ENCODE assay signal across 12 cellular contexts in genomic region chr9:16794871-16795639, GRCh38.
A peak's percentile ranks its signal among the peaks of the same experiment; 100 is the strongest.
DNase-seq lines count a peak whose midpoint lies in the region; ATAC-seq and TF ChIP-seq lines count a peak whose summit lies in the region.
"Had no signal": no experiment of that assay in that cellular context is flagged by ENCODE, and none has a peak within 500 bp of the region (broad histone marks: within the 10 kb centered on the region; RNA-seq: fewer than 3 reads in every experiment).

No MANE protein-coding gene starts in this region.

- H3K27ac ChIP-seq in GM23248 (peak overlapping the region; percentile 89), hepatocyte (peak overlapping the region; percentile 76), skeletal muscle tissue (ENCODE audit: low read depth, low read length) (peak overlapping the region; percentile 60)
- H3K27ac ChIP-seq: RWPE1 had no signal

- H3K27me3 ChIP-seq in GM23248 (replicated peaks; ENCODE audit: insufficient read depth) (no peaks in the 10 kb centered on the region), hepatocyte (no peaks in the 10 kb centered on the region), skeletal muscle tissue (ENCODE audit: control insufficient read depth in 3 of 3, insufficient read depth in 3 of 3, low read length in 3 of 3) (no peaks in the 10 kb centered on the region), BE2C (no peaks in the 10 kb centered on the region)

- no peaks in the 10 kb centered on the region for H3K9me2 ChIP-seq in GM23248 (ENCODE audit: insufficient read depth)
- H3K9me2 ChIP-seq in hepatocyte (replicated peaks; ENCODE audit: insufficient read depth): no peaks in the 10 kb centered on the region

- H3K4me1 ChIP-seq in GM23248 (ENCODE audit: insufficient read depth) (peaks cover 30% of the 10 kb centered on the region), hepatocyte (ENCODE audit: insufficient read depth) (peaks cover 6% of the 10 kb centered on the region), skeletal muscle tissue (ENCODE audit: control insufficient read depth in 3 of 3, insufficient read depth in 3 of 3, low read length in 3 of 3) (peaks cover 0 to 4% (median 0%) of the 10 kb centered on the region in 3 donors), BE2C (no peaks in the 10 kb centered on the region)

- in situ Hi-C loops in GM23248 (cut with MboI): no loop called here

- peak overlapping the region; percentile 57 for H3K4me2 ChIP-seq in GM23248 (ENCODE audit: unreplicated experiment)
- H3K4me2 ChIP-seq in hepatocyte: no peak overlapping the region

- no peaks in the 10 kb centered on the region for H4K20me1 ChIP-seq in GM23248 (ENCODE audit: insufficient read depth)
- H4K20me1 ChIP-seq in hepatocyte (ENCODE audit: insufficient read depth, poor library complexity, severe bottlenecking): no peaks in the 10 kb centered on the region

- 2% methylated on average over 9 of the region's 9 CpGs for WGBS in GM23248 (ENCODE audit: low coverage in 1 of 2, low lambda C conversion rate in 2 of 2, missing lambda C conversion rate in 2 of 2), 2 experiments
- WGBS in hepatocyte (ENCODE audit: low lambda C conversion rate, missing lambda C conversion rate): 55% methylated on average over 9 of the region's 9 CpGs

- peak overlapping the region; percentile 67 for H2AFZ ChIP-seq in GM23248
- H2AFZ ChIP-seq in hepatocyte: no peak overlapping the region

- no peak for ATAC-seq in HG03460 (IDR thresholded peaks at IDR 0.05; ENCODE audit: unreplicated experiment)

- H3F3A ChIP-seq in GM23248 (ENCODE audit: insufficient read depth): peaks cover 31% of the 10 kb centered on the region

- H3K9me3 ChIP-seq in GM23248 (ENCODE audit: low read depth): no peaks in the 10 kb centered on the region
- no peaks in the 10 kb centered on the region for H3K9me3 ChIP-seq in hepatocyte (ENCODE audit: low read depth)
- no peaks in the 10 kb centered on the region for H3K9me3 ChIP-seq in skeletal muscle tissue (ENCODE audit: control insufficient read depth in 3 of 3, low read length in 3 of 3)
- no peaks in the 10 kb centered on the region for H3K9me3 ChIP-seq in BE2C

- H3K79me2 ChIP-seq in GM23248 (ENCODE audit: insufficient read depth) (peaks cover 81% of the 10 kb centered on the region), hepatocyte (peaks cover 31% of the 10 kb centered on the region)

- TF ChIP-seq CTCF in cardiac fibroblast (IDR thresholded peaks at IDR 0.05; ENCODE audit: low read depth, low read length): no peak
- TF ChIP-seq CTCF in hepatocyte (IDR thresholded peaks at IDR 0.05; ENCODE audit: poor library complexity): no peak
- TF ChIP-seq CTCF in BE2C (IDR thresholded peaks at IDR 0.05; ENCODE audit: low read depth, low read length): no peak

- peak; percentile 93 for DNase-seq in GM23248
- peak; percentile 89 to 92 for DNase-seq in cardiac fibroblast (ENCODE audit: low read depth in 2 of 2)
- DNase-seq in hepatocyte (ENCODE audit: low spot score): peak; percentile 11
- no peak for DNase-seq in NCI-H345 (lab: John Stamatoyannopoulos, UW)
- no peak for DNase-seq in OCI-M1 (lab: John Stamatoyannopoulos, UW)
- no peak for DNase-seq in BE2C
- DNase-seq: activated CD4-positive, CD25-positive, alpha-beta regulatory T cell; activated naive CD4-positive, alpha-beta T cell treated with Interleukin-2 at 50 U/mL for 16 hours; KBM-7 had no signal

- peak overlapping the region; percentile 57 for H3K9ac ChIP-seq in GM23248
- no peak overlapping the region for H3K9ac ChIP-seq in skeletal muscle tissue (ENCODE audit: low read depth in 1 of 3, low read length in 3 of 3)

- H3K36me3 ChIP-seq in GM23248 (ENCODE audit: low read depth) (no peaks in the 10 kb centered on the region), hepatocyte (replicated peaks; ENCODE audit: insufficient read depth, low read depth) (no peaks in the 10 kb centered on the region), skeletal muscle tissue (ENCODE audit: control insufficient read depth in 3 of 3, insufficient read depth in 3 of 3, low read length in 3 of 3) (no peaks in the 10 kb centered on the region), BE2C (no peaks in the 10 kb centered on the region)

- H3K4me3 ChIP-seq in GM23248: peak overlapping the region; percentile 55
- no peak overlapping the region for H3K4me3 ChIP-seq in cardiac fibroblast (replicated peaks in 1 of 2; ENCODE audit: low read depth in 2 of 2, low read length in 2 of 2)
- H3K4me3 ChIP-seq in hepatocyte: no peak overlapping the region
- no peak overlapping the region for H3K4me3 ChIP-seq in skeletal muscle tissue (ENCODE audit: low read length in 3 of 3)
- no peak overlapping the region for H3K4me3 ChIP-seq in BE2C (ENCODE audit: low read depth, low read length)

Comparison
In these comparisons a context has a peak if more than half of its experiments do, and no peak if none do; other contexts are left out.
1. DNase-seq: peak in GM23248 (single experiment), cardiac fibroblast (2 of 2) and hepatocyte (single experiment); none in NCI-H345 (single experiment), OCI-M1 (single experiment) and BE2C (single experiment).
2. Peak in every context shown above with its lines, with median percentiles within 50 percentile points of each other: H3K27ac ChIP-seq.